In genomic region chr14:76926521-76927251, GRCh38 we compare ENCODE assay signal across 7 cellular contexts.
DNase-seq lines count a peak whose midpoint lies in the region; ATAC-seq and TF ChIP-seq lines count a peak whose summit lies in the region.

No MANE protein-coding gene starts in this region.

- H3K36me3 Mint-ChIP-seq in activated CD4-positive, alpha-beta memory T cell treated with anti-CD3 and anti-CD28 coated beads, Interleukin-2, amount 10 ng/mL, durations not matched to agents 7 days and 5 days (ENCODE audit: low read depth), result no peaks in the 10 kb centered on the region

- DNase-seq in KBM-7 (peak; percentile 66), fibroblast of pulmonary artery (ENCODE audit: low read depth) (peak; percentile 78), DMS153 treated with DMSO at 0.1 percent for 48 hours (lab: John Stamatoyannopoulos, UW; ENCODE audit: unreplicated experiment) (no peak), NOMO-1 treated with DMSO at 0.1 percent for 48 hours (lab: John Stamatoyannopoulos, UW; ENCODE audit: unreplicated experiment) (no peak)
- DNase-seq in activated CD4-positive, alpha-beta memory T cell treated with anti-CD3 and anti-CD28 coated beads, Interleukin-2, amount 10 ng/mL, durations not matched to agents 7 days and 5 days, result peak; percentile 77

- TF ChIP-seq CTCF in fibroblast of pulmonary artery (IDR thresholded peaks at IDR 0.05; ENCODE audit: low read length, missing control alignments), result no peak

- POLR2A ChIA-PET in activated CD4-positive, alpha-beta memory T cell treated with anti-CD3 and anti-CD28 coated beads, Interleukin-2, amount 10 ng/mL, durations not matched to agents 7 days and 5 days (lab: Charles Lee), result interaction anchor here (1.1 to 1.6 kb wide), 3 partner anchors 27 to 101 kb away, joined by 5 to 7 read pairs (median 7); no protein-coding TSS in a partner anchor

- in situ Hi-C loops in KBM-7 (cut with MboI; ENCODE audit: low pct_unique_long_range_greater_than_20kb, low sequenced_read_pairs), result no loop called here

- H3K4me3 Mint-ChIP-seq in activated CD4-positive, alpha-beta memory T cell treated with anti-CD3 and anti-CD28 coated beads, Interleukin-2, amount 10 ng/mL, durations not matched to agents 7 days and 5 days, result peak overlapping the region; percentile 41

- CTCF ChIA-PET in activated CD4-positive, alpha-beta memory T cell treated with anti-CD3 and anti-CD28 coated beads, Interleukin-2, amount 10 ng/mL, durations not matched to agents 7 days and 5 days (lab: Charles Lee), result interaction anchor here (2.7 kb wide), 1 partner anchor 14 kb away, joined by 15 read pairs; no protein-coding TSS in a partner anchor

- H3K27ac ChIP-seq in skin epidermis, result peak overlapping the region in 17 of 21 experiments; percentile 30 to 84 (median 69)

- peak overlapping the region; percentile 90 for H3K27ac Mint-ChIP-seq in activated CD4-positive, alpha-beta memory T cell treated with anti-CD3 and anti-CD28 coated beads, Interleukin-2, amount 10 ng/mL, durations not matched to agents 7 days and 5 days

- peak; percentile 75 for ATAC-seq in GM18868 (IDR thresholded peaks at IDR 0.05; ENCODE audit: unreplicated experiment)

- no peaks in the 10 kb centered on the region for H3K9me3 Mint-ChIP-seq in activated CD4-positive, alpha-beta memory T cell treated with anti-CD3 and anti-CD28 coated beads, Interleukin-2, amount 10 ng/mL, durations not matched to agents 7 days and 5 days

- H3K4me3 ChIP-seq in fibroblast of pulmonary artery (replicated peaks; ENCODE audit: low read depth, low read length), result no peak overlapping the region
- no peak overlapping the region for H3K4me3 ChIP-seq in skin epidermis

- H3K4me1 Mint-ChIP-seq in activated CD4-positive, alpha-beta memory T cell treated with anti-CD3 and anti-CD28 coated beads, Interleukin-2, amount 10 ng/mL, durations not matched to agents 7 days and 5 days, result peaks cover 83% of the 10 kb centered on the region

- H3K27me3 Mint-ChIP-seq in activated CD4-positive, alpha-beta memory T cell treated with anti-CD3 and anti-CD28 coated beads, Interleukin-2, amount 10 ng/mL, durations not matched to agents 7 days and 5 days, result peaks cover 7% of the 10 kb centered on the region

Comparison
In these comparisons a context has a peak if more than half of its experiments do, and no peak if none do; other contexts are left out.
1. DNase-seq: peak in KBM-7 (single experiment), activated CD4-positive, alpha-beta memory T cell treated with anti-CD3 and anti-CD28 coated beads, Interleukin-2, amount 10 ng/mL, durations not matched to agents 7 days and 5 days (single experiment) and fibroblast of pulmonary artery (single experiment); none in DMS153 treated with DMSO at 0.1 percent for 48 hours (single experiment) and NOMO-1 treated with DMSO at 0.1 percent for 48 hours (single experiment).